ENCODE assay signal across 1 cellular context in the genomic region with DNA sequence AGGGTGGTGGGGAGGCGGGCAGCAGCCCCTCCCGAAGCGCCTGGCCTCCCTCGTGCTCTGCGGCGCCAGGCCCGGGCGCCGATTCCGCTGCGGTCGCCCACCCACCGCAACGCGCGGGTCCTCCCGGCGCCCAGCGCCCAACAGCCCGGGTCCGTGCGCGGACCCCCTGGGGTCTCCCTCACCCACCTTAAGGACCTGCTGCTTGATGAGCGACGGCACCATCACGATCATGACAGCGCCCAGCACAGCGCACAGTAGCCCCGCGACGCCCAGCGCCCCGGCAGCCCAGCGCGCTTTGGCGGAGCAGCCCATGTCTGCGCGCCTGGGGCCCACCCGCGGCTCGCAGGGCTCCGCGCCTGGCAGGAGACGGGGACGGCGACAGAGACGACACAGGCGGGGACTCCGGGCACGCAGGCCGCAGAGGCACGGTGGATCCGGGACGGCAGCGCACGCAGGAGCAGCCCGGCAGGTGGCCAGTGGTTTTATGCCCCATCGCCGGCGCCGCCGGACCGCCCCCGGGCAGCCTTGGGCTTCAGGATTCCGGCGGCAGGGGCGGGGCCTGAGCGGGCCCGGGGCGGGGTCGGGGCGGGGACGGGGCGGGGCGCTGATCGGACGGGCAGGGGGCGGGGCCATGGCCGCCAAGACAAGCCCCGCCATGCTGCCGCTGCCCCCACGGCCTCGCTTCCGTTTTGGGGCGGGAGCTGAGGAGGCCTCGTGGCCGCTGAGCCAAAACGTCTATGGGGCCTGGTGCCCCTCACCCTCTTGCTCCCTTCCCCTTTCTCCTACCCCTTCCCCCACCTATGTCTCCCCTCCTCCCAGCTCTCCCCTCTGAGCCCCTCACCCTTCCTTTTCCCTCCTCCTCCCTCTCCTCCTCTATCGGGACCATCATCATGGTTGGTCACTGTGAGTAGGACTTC.
TF ChIP-seq lines count a peak whose summit lies in the region.

A gene with protein sequence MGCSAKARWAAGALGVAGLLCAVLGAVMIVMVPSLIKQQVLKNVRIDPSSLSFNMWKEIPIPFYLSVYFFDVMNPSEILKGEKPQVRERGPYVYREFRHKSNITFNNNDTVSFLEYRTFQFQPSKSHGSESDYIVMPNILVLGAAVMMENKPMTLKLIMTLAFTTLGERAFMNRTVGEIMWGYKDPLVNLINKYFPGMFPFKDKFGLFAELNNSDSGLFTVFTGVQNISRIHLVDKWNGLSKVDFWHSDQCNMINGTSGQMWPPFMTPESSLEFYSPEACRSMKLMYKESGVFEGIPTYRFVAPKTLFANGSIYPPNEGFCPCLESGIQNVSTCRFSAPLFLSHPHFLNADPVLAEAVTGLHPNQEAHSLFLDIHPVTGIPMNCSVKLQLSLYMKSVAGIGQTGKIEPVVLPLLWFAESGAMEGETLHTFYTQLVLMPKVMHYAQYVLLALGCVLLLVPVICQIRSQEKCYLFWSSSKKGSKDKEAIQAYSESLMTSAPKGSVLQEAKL (minus strand): TSS at position 456 of the 917 bp plus-strand sequence. CDS start 144 bp downstream, at position 312.

TF ChIP-seq in HepG2, 621 proteins besides CTCF, POLR2A, EP300 and RAD21 (continued from another document and continues in another):
- TF ChIP-seq MXD1 (CRISPR knock-in tag; IDR thresholded peaks at IDR 0.05) (peak; percentile 71; the same call in 1 of the 2 replicates), KDM4B (CRISPR knock-in tag; IDR thresholded peaks at IDR 0.05) (no peak), YY1 (IDR thresholded peaks at IDR 0.05; ENCODE audit: insufficient read depth, insufficient replicate concordance, low read depth, low read length) (peak; percentile 88), JARID2 (CRISPR knock-in tag; IDR thresholded peaks at IDR 0.05; ENCODE audit: insufficient replicate concordance) (no peak), HDAC2 (CRISPR knock-in tag; IDR thresholded peaks at IDR 0.05) (0 out of 2 replicates have a peak, but pooled peaks have one; percentile 7), ZZZ3 (CRISPR knock-in tag; IDR thresholded peaks at IDR 0.05; ENCODE audit: borderline replicate concordance) (no peak), TFDP2 (CRISPR knock-in tag; IDR thresholded peaks at IDR 0.05) (peak; percentile 56; the same call in 1 of the 2 replicates), KAT7 (CRISPR knock-in tag; IDR thresholded peaks at IDR 0.05; ENCODE audit: borderline replicate concordance) (peak; percentile 69; the same call in 1 of the 2 replicates), NCOR1 (IDR thresholded peaks at IDR 0.05; ENCODE audit: borderline replicate concordance, low read length) (no peak), ZNF350 (CRISPR knock-in tag; IDR thresholded peaks at IDR 0.05; ENCODE audit: borderline replicate concordance, low read depth) (no peak; the same call in 1 of the 2 replicates), ZNF335 (CRISPR knock-in tag; IDR thresholded peaks at IDR 0.05) (no peak), MZF1 (CRISPR knock-in tag; IDR thresholded peaks at IDR 0.05; ENCODE audit: borderline replicate concordance) (no peak), MAFK (conservative IDR thresholded peaks at IDR 0.05 in 1 of 2, IDR thresholded peaks at IDR 0.05 in 1 of 2; ENCODE audit: low read length in 2 of 2) (no peak), DMTF1 (CRISPR knock-in tag; IDR thresholded peaks at IDR 0.05) (no peak), ZNF274 (CRISPR knock-in tag; IDR thresholded peaks at IDR 0.05) (no peak; the same call in 1 of the 2 replicates), SOX6 (IDR thresholded peaks at IDR 0.05) (no peak), SOX6 (CRISPR knock-in tag; IDR thresholded peaks at IDR 0.05) (no peak), KLF13 (CRISPR knock-in tag; IDR thresholded peaks at IDR 0.05) (0 out of 2 replicates have a peak, but pooled peaks have one; percentile 38), ZNF713 (CRISPR knock-in tag; IDR thresholded peaks at IDR 0.05) (peak; percentile 78; the same call in 1 of the 2 replicates), RARG (CRISPR knock-in tag; IDR thresholded peaks at IDR 0.05; ENCODE audit: low read depth) (no peak), HNRNPUL1 (IDR thresholded peaks at IDR 0.05; ENCODE audit: low read depth, low read length) (no peak), ZNF670 (CRISPR knock-in tag; IDR thresholded peaks at IDR 0.05; ENCODE audit: borderline replicate concordance) (peak; percentile 51; the same call in 1 of the 2 replicates), KDM2A (CRISPR knock-in tag; IDR thresholded peaks at IDR 0.05; ENCODE audit: borderline replicate concordance, low read depth) (peak; percentile 87), CEBPG (CRISPR knock-in tag; IDR thresholded peaks at IDR 0.05) (no peak), ZNF550 (CRISPR knock-in tag; IDR thresholded peaks at IDR 0.05; ENCODE audit: borderline replicate concordance) (no peak), ZNF354B (CRISPR knock-in tag; IDR thresholded peaks at IDR 0.05) (no peak), SRSF1 (optimal IDR thresholded peaks at IDR 0.05; ENCODE audit: low read depth, low read length) (peak; percentile 11), MED13 (CRISPR knock-in tag; IDR thresholded peaks at IDR 0.05) (peak; percentile 25; the same call in 1 of the 2 replicates), GATAD2A (CRISPR knock-in tag; IDR thresholded peaks at IDR 0.05) (no peak), XRCC5 (optimal IDR thresholded peaks at IDR 0.05; ENCODE audit: low read length) (no peak), ISX (CRISPR knock-in tag; conservative IDR thresholded peaks at IDR 0.05) (0 out of 2 replicates have a peak, but pooled peaks have one; percentile 60), ZNF678 (CRISPR knock-in tag; IDR thresholded peaks at IDR 0.05) (peak; percentile 70; the same call in 1 of the 2 replicates), ZNF615 (CRISPR knock-in tag; IDR thresholded peaks at IDR 0.05; ENCODE audit: borderline replicate concordance) (no peak), CSRNP2 (CRISPR knock-in tag; conservative IDR thresholded peaks at IDR 0.05; ENCODE audit: low read depth) (no peak), PHF20 (CRISPR knock-in tag; IDR thresholded peaks at IDR 0.05) (no peak), ZNF446 (CRISPR knock-in tag; IDR thresholded peaks at IDR 0.05) (peak; percentile 28; the same call in 1 of the 2 replicates), PRPF4 (IDR thresholded peaks at IDR 0.05; ENCODE audit: low read depth, low read length, poor library complexity, severe bottlenecking) (peak; percentile 30), ZNF225 (CRISPR knock-in tag; IDR thresholded peaks at IDR 0.05) (peak; percentile 72; the same call in 1 of the 2 replicates)
- TF ChIP-seq, protein P1, sequence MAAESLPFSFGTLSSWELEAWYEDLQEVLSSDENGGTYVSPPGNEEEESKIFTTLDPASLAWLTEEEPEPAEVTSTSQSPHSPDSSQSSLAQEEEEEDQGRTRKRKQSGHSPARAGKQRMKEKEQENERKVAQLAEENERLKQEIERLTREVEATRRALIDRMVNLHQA (CRISPR knock-in tag; IDR thresholded peaks at IDR 0.05): no peak
- TF ChIP-seq, protein P2, sequence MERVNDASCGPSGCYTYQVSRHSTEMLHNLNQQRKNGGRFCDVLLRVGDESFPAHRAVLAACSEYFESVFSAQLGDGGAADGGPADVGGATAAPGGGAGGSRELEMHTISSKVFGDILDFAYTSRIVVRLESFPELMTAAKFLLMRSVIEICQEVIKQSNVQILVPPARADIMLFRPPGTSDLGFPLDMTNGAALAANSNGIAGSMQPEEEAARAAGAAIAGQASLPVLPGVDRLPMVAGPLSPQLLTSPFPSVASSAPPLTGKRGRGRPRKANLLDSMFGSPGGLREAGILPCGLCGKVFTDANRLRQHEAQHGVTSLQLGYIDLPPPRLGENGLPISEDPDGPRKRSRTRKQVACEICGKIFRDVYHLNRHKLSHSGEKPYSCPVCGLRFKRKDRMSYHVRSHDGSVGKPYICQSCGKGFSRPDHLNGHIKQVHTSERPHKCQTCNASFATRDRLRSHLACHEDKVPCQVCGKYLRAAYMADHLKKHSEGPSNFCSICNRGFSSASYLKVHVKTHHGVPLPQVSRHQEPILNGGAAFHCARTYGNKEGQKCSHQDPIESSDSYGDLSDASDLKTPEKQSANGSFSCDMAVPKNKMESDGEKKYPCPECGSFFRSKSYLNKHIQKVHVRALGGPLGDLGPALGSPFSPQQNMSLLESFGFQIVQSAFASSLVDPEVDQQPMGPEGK (CRISPR knock-in tag; IDR thresholded peaks at IDR 0.05): peak; percentile 82
- TF ChIP-seq, protein P3, sequence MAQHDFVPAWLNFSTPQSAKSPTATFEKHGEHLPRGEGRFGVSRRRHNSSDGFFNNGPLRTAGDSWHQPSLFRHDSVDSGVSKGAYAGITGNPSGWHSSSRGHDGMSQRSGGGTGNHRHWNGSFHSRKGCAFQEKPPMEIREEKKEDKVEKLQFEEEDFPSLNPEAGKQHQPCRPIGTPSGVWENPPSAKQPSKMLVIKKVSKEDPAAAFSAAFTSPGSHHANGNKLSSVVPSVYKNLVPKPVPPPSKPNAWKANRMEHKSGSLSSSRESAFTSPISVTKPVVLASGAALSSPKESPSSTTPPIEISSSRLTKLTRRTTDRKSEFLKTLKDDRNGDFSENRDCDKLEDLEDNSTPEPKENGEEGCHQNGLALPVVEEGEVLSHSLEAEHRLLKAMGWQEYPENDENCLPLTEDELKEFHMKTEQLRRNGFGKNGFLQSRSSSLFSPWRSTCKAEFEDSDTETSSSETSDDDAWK (CRISPR knock-in tag; IDR thresholded peaks at IDR 0.05): no peak
- TF ChIP-seq, protein P4, sequence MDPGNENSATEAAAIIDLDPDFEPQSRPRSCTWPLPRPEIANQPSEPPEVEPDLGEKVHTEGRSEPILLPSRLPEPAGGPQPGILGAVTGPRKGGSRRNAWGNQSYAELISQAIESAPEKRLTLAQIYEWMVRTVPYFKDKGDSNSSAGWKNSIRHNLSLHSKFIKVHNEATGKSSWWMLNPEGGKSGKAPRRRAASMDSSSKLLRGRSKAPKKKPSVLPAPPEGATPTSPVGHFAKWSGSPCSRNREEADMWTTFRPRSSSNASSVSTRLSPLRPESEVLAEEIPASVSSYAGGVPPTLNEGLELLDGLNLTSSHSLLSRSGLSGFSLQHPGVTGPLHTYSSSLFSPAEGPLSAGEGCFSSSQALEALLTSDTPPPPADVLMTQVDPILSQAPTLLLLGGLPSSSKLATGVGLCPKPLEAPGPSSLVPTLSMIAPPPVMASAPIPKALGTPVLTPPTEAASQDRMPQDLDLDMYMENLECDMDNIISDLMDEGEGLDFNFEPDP (CRISPR knock-in tag; conservative IDR thresholded peaks at IDR 0.05): no peak
- TF ChIP-seq, protein P5, sequence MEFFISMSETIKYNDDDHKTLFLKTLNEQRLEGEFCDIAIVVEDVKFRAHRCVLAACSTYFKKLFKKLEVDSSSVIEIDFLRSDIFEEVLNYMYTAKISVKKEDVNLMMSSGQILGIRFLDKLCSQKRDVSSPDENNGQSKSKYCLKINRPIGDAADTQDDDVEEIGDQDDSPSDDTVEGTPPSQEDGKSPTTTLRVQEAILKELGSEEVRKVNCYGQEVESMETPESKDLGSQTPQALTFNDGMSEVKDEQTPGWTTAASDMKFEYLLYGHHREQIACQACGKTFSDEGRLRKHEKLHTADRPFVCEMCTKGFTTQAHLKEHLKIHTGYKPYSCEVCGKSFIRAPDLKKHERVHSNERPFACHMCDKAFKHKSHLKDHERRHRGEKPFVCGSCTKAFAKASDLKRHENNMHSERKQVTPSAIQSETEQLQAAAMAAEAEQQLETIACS (CRISPR knock-in tag; IDR thresholded peaks at IDR 0.05): no peak
- TF ChIP-seq, protein P6, sequence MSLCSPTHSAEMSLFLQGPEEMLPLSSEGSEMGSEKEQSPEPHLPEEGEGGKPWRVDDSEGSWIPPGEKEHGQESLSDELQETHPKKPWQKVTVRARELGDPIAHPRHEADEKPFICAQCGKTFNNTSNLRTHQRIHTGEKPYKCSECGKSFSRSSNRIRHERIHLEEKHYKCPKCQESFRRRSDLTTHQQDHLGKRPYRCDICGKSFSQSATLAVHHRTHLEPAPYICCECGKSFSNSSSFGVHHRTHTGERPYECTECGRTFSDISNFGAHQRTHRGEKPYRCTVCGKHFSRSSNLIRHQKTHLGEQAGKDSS (CRISPR knock-in tag; IDR thresholded peaks at IDR 0.05; ENCODE audit: borderline replicate concordance, low read depth): no peak; the same call in 1 of the 2 replicates
